Comparison of ENCODE assay signal across 1 cellular context in the genomic region with DNA sequence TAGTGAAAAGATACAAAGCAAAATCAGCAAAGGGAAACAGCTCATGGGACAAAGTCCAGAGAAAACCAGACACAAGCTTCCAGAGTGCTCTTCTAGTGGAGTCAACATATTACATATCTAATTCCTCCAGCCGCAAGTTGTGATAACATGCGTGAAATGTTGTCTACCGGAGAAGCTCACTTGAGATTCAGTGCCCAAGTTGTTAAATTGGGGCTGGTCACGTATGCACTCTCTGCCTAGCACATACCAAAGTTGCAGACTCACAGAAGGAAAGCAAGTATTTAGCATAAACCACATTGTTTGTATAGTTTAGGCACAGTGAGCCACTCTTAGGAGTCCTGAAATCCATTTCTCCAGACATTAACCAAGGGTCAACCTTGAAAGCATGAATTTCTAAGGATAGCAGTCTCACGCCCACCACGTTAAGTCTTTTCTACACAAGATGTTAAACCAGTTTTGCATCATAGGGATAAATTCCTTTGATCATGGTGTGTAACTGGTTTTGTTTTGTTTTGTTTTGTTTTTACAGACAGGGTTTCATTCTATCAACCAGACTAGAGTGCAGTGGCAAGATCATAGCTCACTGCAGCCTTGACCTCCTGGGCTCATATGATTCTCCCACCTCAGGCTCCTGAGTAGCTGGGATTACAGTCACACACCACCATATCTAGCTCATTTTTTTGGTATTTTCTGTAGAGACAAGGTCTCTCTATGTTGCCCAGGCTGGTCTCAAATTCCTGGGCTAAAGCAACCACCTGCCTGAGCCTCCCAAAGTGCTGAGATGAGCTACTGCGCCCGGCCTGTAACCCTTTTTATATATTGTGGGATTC.
TF ChIP-seq lines count a peak whose summit lies in the region.

No MANE protein-coding gene starts in this region.

TF ChIP-seq in GM23338, 12 proteins besides CTCF, POLR2A, EP300 and RAD21 (continued from another document):
- TF ChIP-seq, protein P1, sequence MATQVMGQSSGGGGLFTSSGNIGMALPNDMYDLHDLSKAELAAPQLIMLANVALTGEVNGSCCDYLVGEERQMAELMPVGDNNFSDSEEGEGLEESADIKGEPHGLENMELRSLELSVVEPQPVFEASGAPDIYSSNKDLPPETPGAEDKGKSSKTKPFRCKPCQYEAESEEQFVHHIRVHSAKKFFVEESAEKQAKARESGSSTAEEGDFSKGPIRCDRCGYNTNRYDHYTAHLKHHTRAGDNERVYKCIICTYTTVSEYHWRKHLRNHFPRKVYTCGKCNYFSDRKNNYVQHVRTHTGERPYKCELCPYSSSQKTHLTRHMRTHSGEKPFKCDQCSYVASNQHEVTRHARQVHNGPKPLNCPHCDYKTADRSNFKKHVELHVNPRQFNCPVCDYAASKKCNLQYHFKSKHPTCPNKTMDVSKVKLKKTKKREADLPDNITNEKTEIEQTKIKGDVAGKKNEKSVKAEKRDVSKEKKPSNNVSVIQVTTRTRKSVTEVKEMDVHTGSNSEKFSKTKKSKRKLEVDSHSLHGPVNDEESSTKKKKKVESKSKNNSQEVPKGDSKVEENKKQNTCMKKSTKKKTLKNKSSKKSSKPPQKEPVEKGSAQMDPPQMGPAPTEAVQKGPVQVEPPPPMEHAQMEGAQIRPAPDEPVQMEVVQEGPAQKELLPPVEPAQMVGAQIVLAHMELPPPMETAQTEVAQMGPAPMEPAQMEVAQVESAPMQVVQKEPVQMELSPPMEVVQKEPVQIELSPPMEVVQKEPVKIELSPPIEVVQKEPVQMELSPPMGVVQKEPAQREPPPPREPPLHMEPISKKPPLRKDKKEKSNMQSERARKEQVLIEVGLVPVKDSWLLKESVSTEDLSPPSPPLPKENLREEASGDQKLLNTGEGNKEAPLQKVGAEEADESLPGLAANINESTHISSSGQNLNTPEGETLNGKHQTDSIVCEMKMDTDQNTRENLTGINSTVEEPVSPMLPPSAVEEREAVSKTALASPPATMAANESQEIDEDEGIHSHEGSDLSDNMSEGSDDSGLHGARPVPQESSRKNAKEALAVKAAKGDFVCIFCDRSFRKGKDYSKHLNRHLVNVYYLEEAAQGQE (IDR thresholded peaks at IDR 0.05; ENCODE audit: unreplicated experiment) = no peak
- TF ChIP-seq CREB1 (CRISPR knock-in tag; IDR thresholded peaks at IDR 0.05; ENCODE audit: low read depth) = no peak
- TF ChIP-seq, protein P2, sequence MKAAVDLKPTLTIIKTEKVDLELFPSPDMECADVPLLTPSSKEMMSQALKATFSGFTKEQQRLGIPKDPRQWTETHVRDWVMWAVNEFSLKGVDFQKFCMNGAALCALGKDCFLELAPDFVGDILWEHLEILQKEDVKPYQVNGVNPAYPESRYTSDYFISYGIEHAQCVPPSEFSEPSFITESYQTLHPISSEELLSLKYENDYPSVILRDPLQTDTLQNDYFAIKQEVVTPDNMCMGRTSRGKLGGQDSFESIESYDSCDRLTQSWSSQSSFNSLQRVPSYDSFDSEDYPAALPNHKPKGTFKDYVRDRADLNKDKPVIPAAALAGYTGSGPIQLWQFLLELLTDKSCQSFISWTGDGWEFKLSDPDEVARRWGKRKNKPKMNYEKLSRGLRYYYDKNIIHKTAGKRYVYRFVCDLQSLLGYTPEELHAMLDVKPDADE (IDR thresholded peaks at IDR 0.05) = no peak
TF ChIP-seq in GM23338: peak in this region for 0.
